In genomic region chr4:53377319-53378170, GRCh38 we compare ENCODE assay signal across 1 cellular context.
A peak's percentile ranks its signal among the peaks of the same experiment; 100 is the strongest.
TF ChIP-seq lines count a peak whose summit lies in the region.

FIP1L1 (plus strand) TSS chr4:53377641; CDS start chr4:53377839, 198 bp downstream.

TF ChIP-seq in GM12878, 131 proteins besides CTCF, POLR2A, EP300 and RAD21 (continued from another document):
- TF ChIP-seq IRF3 (IDR thresholded peaks at IDR 0.05) (no peak), KDM1A (IDR thresholded peaks at IDR 0.05; ENCODE audit: borderline replicate concordance) (no peak), GATAD2B (conservative IDR thresholded peaks at IDR 0.05; ENCODE audit: low read depth) (0 out of 2 replicates have a peak, but pooled peaks have one; percentile 30), USF1 (IDR thresholded peaks at IDR 0.05; ENCODE audit: borderline replicate concordance, extremely low read length, insufficient read depth, low read depth, low read length) (peak; percentile 30), ZNF207 (IDR thresholded peaks at IDR 0.05; ENCODE audit: borderline replicate concordance) (no peak; the same call in 1 of the 2 replicates), NR2F1 (conservative IDR thresholded peaks at IDR 0.05) (no peak), KLF5 (IDR thresholded peaks at IDR 0.05; ENCODE audit: partially characterized antibody) (no peak), POU2F2 (IDR thresholded peaks at IDR 0.05; ENCODE audit: borderline replicate concordance, low read depth, low read length) (peak; percentile 9; the same call in 1 of the 3 replicates), TARDBP (IDR thresholded peaks at IDR 0.05; ENCODE audit: borderline replicate concordance) (no peak), CHD2 (IDR thresholded peaks at IDR 0.05; ENCODE audit: borderline replicate concordance, low read depth, low read length) (peak; percentile 69), RFX5 (IDR thresholded peaks at IDR 0.05; ENCODE audit: low read depth, low read length) (no peak), SKIL (IDR thresholded peaks at IDR 0.05; ENCODE audit: low read depth, poor library complexity, severe bottlenecking) (no peak), RBBP5 (conservative IDR thresholded peaks at IDR 0.05) (no peak), ZBTB4 (CRISPR knock-in tag; IDR thresholded peaks at IDR 0.05) (no peak), CREB1 (IDR thresholded peaks at IDR 0.05; ENCODE audit: low read depth) (peak; percentile 52; the same call in 1 of the 2 replicates), NBN (IDR thresholded peaks at IDR 0.05) (0 out of 2 replicates have a peak, but pooled peaks have one; percentile 62), CBX3 (IDR thresholded peaks at IDR 0.05; ENCODE audit: borderline replicate concordance, low read depth) (no peak), SMAD1 (IDR thresholded peaks at IDR 0.05; ENCODE audit: low read depth, partially characterized antibody) (no peak), TAF1 (IDR thresholded peaks at IDR 0.05; ENCODE audit: borderline replicate concordance, low read depth, low read length) (peak; percentile 83; the same call in 1 of the 2 replicates), MYC (IDR thresholded peaks at IDR 0.05; ENCODE audit: insufficient read depth, insufficient read length, insufficient replicate concordance, low read length, severe bottlenecking) (no peak), SREBF2 (IDR thresholded peaks at IDR 0.05; ENCODE audit: low read length) (no peak), ZBED1 (IDR thresholded peaks at IDR 0.05; ENCODE audit: borderline replicate concordance) (no peak), TCF7 (IDR thresholded peaks at IDR 0.05; ENCODE audit: borderline replicate concordance) (no peak), ESRRA (IDR thresholded peaks at IDR 0.05; ENCODE audit: low read length) (no peak), ATF2 (IDR thresholded peaks at IDR 0.05; ENCODE audit: low read length) (no peak), CEBPB (IDR thresholded peaks at IDR 0.05; ENCODE audit: borderline replicate concordance in 1 of 2, low read depth in 2 of 2, low read length in 2 of 2) (no peak), STAT1 (conservative IDR thresholded peaks at IDR 0.05) (no peak), JUNB (IDR thresholded peaks at IDR 0.05) (no peak), E4F1 (IDR thresholded peaks at IDR 0.05; ENCODE audit: borderline replicate concordance, partially characterized antibody) (no peak), HDGF (IDR thresholded peaks at IDR 0.05) (peak; percentile 67), BACH1 (IDR thresholded peaks at IDR 0.05; ENCODE audit: borderline replicate concordance) (no peak; the same call in 1 of the 2 replicates), GABPA (IDR thresholded peaks at IDR 0.05; ENCODE audit: low read depth) (peak; percentile 84), CEBPZ (IDR thresholded peaks at IDR 0.05; ENCODE audit: low read depth, low read length) (no peak), USF2 (IDR thresholded peaks at IDR 0.05; ENCODE audit: borderline replicate concordance, low read depth, low read length) (no peak), PAX8 (IDR thresholded peaks at IDR 0.05) (no peak), RELA (IDR thresholded peaks at IDR 0.05; ENCODE audit: borderline replicate concordance, partially characterized antibody) (peak; percentile 14), ETV6 (conservative IDR thresholded peaks at IDR 0.05 in 1 of 2, IDR thresholded peaks at IDR 0.05 in 1 of 2; ENCODE audit: borderline replicate concordance in 1 of 2, low read depth in 1 of 2) (no peak), PKNOX1 (IDR thresholded peaks at IDR 0.05) (no peak), EED (IDR thresholded peaks at IDR 0.05; ENCODE audit: low read depth) (no peak)
